1 cellular context compared by ENCODE assay signal in genomic region chr11:12673924-12674570, GRCh38.
TF ChIP-seq lines count a peak whose summit lies in the region.

TSS of gene TEAD1 (plus strand) at chr11:12674421.

TF ChIP-seq in HepG2, 621 proteins besides CTCF, POLR2A, EP300 and RAD21 (continued from another document and continues in another):
- TF ChIP-seq ZNF788 (CRISPR knock-in tag; IDR thresholded peaks at IDR 0.05; ENCODE audit: borderline replicate concordance) (peak; percentile 57; the same call in 1 of the 2 replicates), ZNF768 (CRISPR knock-in tag; IDR thresholded peaks at IDR 0.05) (no peak), ZNF382 (CRISPR knock-in tag; IDR thresholded peaks at IDR 0.05; ENCODE audit: borderline replicate concordance) (no peak), ZNF670 (CRISPR knock-in tag; IDR thresholded peaks at IDR 0.05; ENCODE audit: borderline replicate concordance) (no peak), TFAP4 (IDR thresholded peaks at IDR 0.05; ENCODE audit: borderline replicate concordance, low read depth) (peak; percentile 52; the same call in 1 of the 2 replicates), ZNF747 (CRISPR knock-in tag; IDR thresholded peaks at IDR 0.05; ENCODE audit: borderline replicate concordance) (no peak), ATF7-NPFF (CRISPR knock-in tag; IDR thresholded peaks at IDR 0.05; ENCODE audit: low read depth) (no peak), GATAD2A (CRISPR knock-in tag; IDR thresholded peaks at IDR 0.05) (peak; percentile 22; the same call in 1 of the 2 replicates), STAG1 (CRISPR knock-in tag; IDR thresholded peaks at IDR 0.05) (no peak), ZNF350 (CRISPR knock-in tag; IDR thresholded peaks at IDR 0.05; ENCODE audit: borderline replicate concordance, low read depth) (no peak), ZNF234 (CRISPR knock-in tag; conservative IDR thresholded peaks at IDR 0.05) (no peak), MEF2D (CRISPR knock-in tag; IDR thresholded peaks at IDR 0.05) (no peak), HOXD1 (CRISPR knock-in tag; IDR thresholded peaks at IDR 0.05) (no peak), AFF4 (CRISPR knock-in tag; IDR thresholded peaks at IDR 0.05) (no peak), BRD4 (CRISPR knock-in tag; IDR thresholded peaks at IDR 0.05) (no peak), ZNF562 (CRISPR knock-in tag; IDR thresholded peaks at IDR 0.05; ENCODE audit: borderline replicate concordance) (no peak), TCF7 (IDR thresholded peaks at IDR 0.05; ENCODE audit: low read depth) (no peak), NKX3-1 (CRISPR knock-in tag; IDR thresholded peaks at IDR 0.05) (no peak), SP1 (IDR thresholded peaks at IDR 0.05) (no peak), SP1 (CRISPR knock-in tag; IDR thresholded peaks at IDR 0.05) (peak; percentile 73), E2F2 (CRISPR knock-in tag; IDR thresholded peaks at IDR 0.05; ENCODE audit: borderline replicate concordance) (no peak), ZBTB8A (CRISPR knock-in tag; IDR thresholded peaks at IDR 0.05; ENCODE audit: borderline replicate concordance, low read depth) (no peak), ZFP41 (CRISPR knock-in tag; IDR thresholded peaks at IDR 0.05; ENCODE audit: borderline replicate concordance) (no peak), ATF5 (CRISPR knock-in tag; IDR thresholded peaks at IDR 0.05; ENCODE audit: low read depth) (no peak), ZNF589 (CRISPR knock-in tag; conservative IDR thresholded peaks at IDR 0.05) (no peak), HNRNPK (IDR thresholded peaks at IDR 0.05; ENCODE audit: low read depth, low read length, poor library complexity, severe bottlenecking) (no peak), ARID5B (CRISPR knock-in tag; IDR thresholded peaks at IDR 0.05) (peak; percentile 86), ZNF513 (CRISPR knock-in tag; conservative IDR thresholded peaks at IDR 0.05) (peak; percentile 11; the same call in 1 of the 2 replicates), ZNF841 (CRISPR knock-in tag; IDR thresholded peaks at IDR 0.05; ENCODE audit: borderline replicate concordance) (no peak), ZSCAN22 (CRISPR knock-in tag; IDR thresholded peaks at IDR 0.05) (no peak), ZNF674 (CRISPR knock-in tag; IDR thresholded peaks at IDR 0.05; ENCODE audit: low read depth) (peak; percentile 22; the same call in 1 of the 2 replicates), CENPT (CRISPR knock-in tag; IDR thresholded peaks at IDR 0.05; ENCODE audit: low read depth) (no peak), CERS6 (CRISPR knock-in tag; IDR thresholded peaks at IDR 0.05) (no peak), HINFP (CRISPR knock-in tag; IDR thresholded peaks at IDR 0.05; ENCODE audit: low read depth) (no peak), EZH2 (conservative IDR thresholded peaks at IDR 0.05; ENCODE audit: low read depth, low read length) (no peak), HMGXB3 (CRISPR knock-in tag; IDR thresholded peaks at IDR 0.05; ENCODE audit: borderline replicate concordance) (no peak), ZNF10 (CRISPR knock-in tag; IDR thresholded peaks at IDR 0.05; ENCODE audit: borderline replicate concordance, low read depth) (no peak), KLF6 (CRISPR knock-in tag; IDR thresholded peaks at IDR 0.05) (no peak), EED (CRISPR knock-in tag; IDR thresholded peaks at IDR 0.05) (no peak), NR1H2 (CRISPR knock-in tag; IDR thresholded peaks at IDR 0.05; ENCODE audit: borderline replicate concordance, low read depth) (no peak), ZNF547 (CRISPR knock-in tag; IDR thresholded peaks at IDR 0.05) (peak; percentile 35; the same call in 1 of the 2 replicates), ZNF143 (CRISPR knock-in tag; IDR thresholded peaks at IDR 0.05) (no peak), TFDP2 (CRISPR knock-in tag; IDR thresholded peaks at IDR 0.05) (peak; percentile 83)
